ENCODE assay signal across 15 cellular contexts in genomic region chr3:126530171-126531050, GRCh38. TPM values are rescaled to one million over a fixed set of nuclear protein-coding genes. Genes with fewer than 3 reads are reported as not detected.
DNase-seq lines count a peak whose midpoint lies in the region; ATAC-seq and TF ChIP-seq lines count a peak whose summit lies in the region.
"Had no signal": no experiment of that assay in that cellular context is flagged by ENCODE, and none has a peak within 500 bp of the region (broad histone marks: within the 10 kb centered on the region; RNA-seq: fewer than 3 reads in every experiment).

No MANE protein-coding gene starts in this region.

- H3K4me1 Mint-ChIP-seq in activated T-cell treated with anti-CD3 and anti-CD28 coated beads, Interleukin-2, amount 50 U/mL, for 72 hours (ENCODE audit: low read depth): no peaks in the 10 kb centered on the region
- H3K4me1 Mint-ChIP-seq in T-helper 1 cell treated with Interleukin-12 subunit alpha and Interleukin-12 subunit beta and Interleukin-4 antibody, amounts not matched to agents 30 μg/mL and 1 μg/mL, for 36 hours (ENCODE audit: low read depth): no peaks in the 10 kb centered on the region

- no peaks in the 10 kb centered on the region for H3K36me3 Mint-ChIP-seq in activated T-cell treated with anti-CD3 and anti-CD28 coated beads, Interleukin-2, amount 50 U/mL, for 72 hours (ENCODE audit: insufficient read depth in 2 of 2)
- H3K36me3 Mint-ChIP-seq in T-helper 1 cell treated with Interleukin-12 subunit alpha and Interleukin-12 subunit beta and Interleukin-4 antibody, amounts not matched to agents 30 μg/mL and 1 μg/mL, for 36 hours (ENCODE audit: low read depth): no peaks in the 10 kb centered on the region

- H3K27me3 ChIP-seq in left lung (peaks cover 0 to 25% of the 10 kb centered on the region in 2 donors), upper lobe of right lung (no peaks in the 10 kb centered on the region)

- intact Hi-C loops in left lung (cut with DNase I) (no loop called here), upper lobe of right lung (cut with DNase I) (no loop called here)

- no peak overlapping the region for H3K4me3 Mint-ChIP-seq in activated T-cell treated with anti-CD3 and anti-CD28 coated beads, Interleukin-2, amount 50 U/mL, for 72 hours
- H3K4me3 Mint-ChIP-seq in T-helper 1 cell treated with Interleukin-12 subunit alpha and Interleukin-12 subunit beta and Interleukin-4 antibody, amounts not matched to agents 30 μg/mL and 1 μg/mL, for 36 hours: no peak overlapping the region
- H3K4me3 Mint-ChIP-seq: nephron progenitor cell had no signal

- H3K27me3 Mint-ChIP-seq in activated T-cell treated with anti-CD3 and anti-CD28 coated beads, Interleukin-2, amount 50 U/mL, for 72 hours (ENCODE audit: low read depth): peaks cover 13% of the 10 kb centered on the region
- H3K27me3 Mint-ChIP-seq in T-helper 1 cell treated with Interleukin-12 subunit alpha and Interleukin-12 subunit beta and Interleukin-4 antibody, amounts not matched to agents 30 μg/mL and 1 μg/mL, for 36 hours (ENCODE audit: low read depth): peaks cover 31% of the 10 kb centered on the region

- peaks cover 0 to 42% of the 10 kb centered on the region in 2 donors for H3K4me1 ChIP-seq in left lung
- no peaks in the 10 kb centered on the region for H3K4me1 ChIP-seq in upper lobe of right lung

- H3K9me3 Mint-ChIP-seq in activated T-cell treated with anti-CD3 and anti-CD28 coated beads, Interleukin-2, amount 50 U/mL, for 72 hours: no peaks in the 10 kb centered on the region
- no peaks in the 10 kb centered on the region for H3K9me3 Mint-ChIP-seq in T-helper 1 cell treated with Interleukin-12 subunit alpha and Interleukin-12 subunit beta and Interleukin-4 antibody, amounts not matched to agents 30 μg/mL and 1 μg/mL, for 36 hours
- H3K9me3 Mint-ChIP-seq: nephron progenitor cell had no signal

- H3K9me3 ChIP-seq in left lung (no peaks in the 10 kb centered on the region), upper lobe of right lung (no peaks in the 10 kb centered on the region)

- TF ChIP-seq CTCF in left lung (IDR thresholded peaks at IDR 0.05): no peak
- TF ChIP-seq CTCF in upper lobe of right lung (IDR thresholded peaks at IDR 0.05): no peak

- H3K36me3 ChIP-seq in left lung: no peaks in the 10 kb centered on the region
- no peaks in the 10 kb centered on the region for H3K36me3 ChIP-seq in upper lobe of right lung

- no peak overlapping the region for H3K27ac Mint-ChIP-seq in activated T-cell treated with anti-CD3 and anti-CD28 coated beads, Interleukin-2, amount 50 U/mL, for 72 hours
- H3K27ac Mint-ChIP-seq in T-helper 1 cell treated with Interleukin-12 subunit alpha and Interleukin-12 subunit beta and Interleukin-4 antibody, amounts not matched to agents 30 μg/mL and 1 μg/mL, for 36 hours: peak overlapping the region; percentile 36
- H3K27ac Mint-ChIP-seq: nephron progenitor cell had no signal

- no peak overlapping the region for H3K4me3 ChIP-seq in left lung
- H3K4me3 ChIP-seq in upper lobe of right lung: no peak overlapping the region
- H3K4me3 ChIP-seq: K562 had no signal

- ATAC-seq in activated T-cell treated with anti-CD3 and anti-CD28 coated beads, Interleukin-2, amount 50 U/mL, for 72 hours (replicated peaks in 1 of 2): peak; percentile 29 to 30
- ATAC-seq in left lung (peak; percentile 73), upper lobe of right lung (peak; percentile 77), GM18858 (IDR thresholded peaks at IDR 0.05; ENCODE audit: unreplicated experiment) (no peak), GM19395 (IDR thresholded peaks at IDR 0.05; ENCODE audit: unreplicated experiment) (no peak)
- ATAC-seq: K562 had no signal

- peak overlapping the region; percentile 2 to 86 for H3K27ac ChIP-seq in left lung
- H3K27ac ChIP-seq in upper lobe of right lung: peak overlapping the region; percentile 47

- DNase-seq in activated T-cell treated with anti-CD3 and anti-CD28 coated beads, Interleukin-2, amount 50 U/mL, for 72 hours: no peak
- no peak for DNase-seq in activated T-cell treated with anti-CD3 and anti-CD28 coated beads, Interleukin-2, amount 50 U/mL, for 48 hours
- DNase-seq in left lung (peak; percentile 63 to 91), upper lobe of right lung (peak; percentile 72), germinal center (ENCODE audit: low spot score) (no peak)
- DNase-seq: activated gamma-delta T cell; nephron progenitor cell; stimulated activated CD4-positive, alpha-beta T cell treated with anti-CD3 and anti-CD28 coated beads, Interleukin-4, amount 100 ng/mL, for 4 hours; trophoblast cell had no signal

RNA-seq across cellular contexts. Expression of gene CHST13, which starts 6.5 kb away (rescaled TPM):
- total RNA-seq in activated T-cell treated with anti-CD3 and anti-CD28 coated beads, Interleukin-2, amount 50 U/mL, for 72 hours: not detected
- total RNA-seq in left lung (1 to 10 TPM in 1 of 2 donors, under 1 TPM in 1; 0.61 to 3.0 TPM), upper lobe of right lung (0.64 TPM)
- total RNA-seq: A673, K562 had no signal

RNA-seq across cellular contexts. Expression of gene UROC1, which starts 12.8 kb away (rescaled TPM):
- not detected for total RNA-seq in activated T-cell treated with anti-CD3 and anti-CD28 coated beads, Interleukin-2, amount 50 U/mL, for 72 hours
- not detected for total RNA-seq in left lung
- not detected for total RNA-seq in upper lobe of right lung
- total RNA-seq: A673, G401, K562 had no signal

RNA-seq across cellular contexts. Expression of gene C3orf22, which starts 28.3 kb away (rescaled TPM):
- total RNA-seq in activated T-cell treated with anti-CD3 and anti-CD28 coated beads, Interleukin-2, amount 50 U/mL, for 72 hours: not detected
- not detected for total RNA-seq in left lung
- not detected for total RNA-seq in upper lobe of right lung
- total RNA-seq: A673, G401, K562 had no signal

RNA-seq across cellular contexts. Expression of gene ZXDC, which starts 54.7 kb away (rescaled TPM):
- 10 to 100 TPM; 27.8 to 32.8 TPM for total RNA-seq in activated T-cell treated with anti-CD3 and anti-CD28 coated beads, Interleukin-2, amount 50 U/mL, for 72 hours
- total RNA-seq in left lung (10 to 100 TPM; 30.1 to 36.2 TPM), upper lobe of right lung (40.3 TPM)

Comparison
In these comparisons a context has a peak if more than half of its experiments do, and no peak if none do; other contexts are left out.
1. ATAC-seq: peak in activated T-cell treated with anti-CD3 and anti-CD28 coated beads, Interleukin-2, amount 50 U/mL, for 72 hours (2 of 2), left lung (single experiment) and upper lobe of right lung (single experiment); none in GM18858 (single experiment) and GM19395 (single experiment).
2. DNase-seq: peak in left lung (2 of 2) and upper lobe of right lung (single experiment); none in activated T-cell treated with anti-CD3 and anti-CD28 coated beads, Interleukin-2, amount 50 U/mL, for 72 hours (0 of 2), activated T-cell treated with anti-CD3 and anti-CD28 coated beads, Interleukin-2, amount 50 U/mL, for 48 hours (0 of 2) and germinal center (single experiment).